8 cellular contexts compared by ENCODE assay signal in the genomic region with DNA sequence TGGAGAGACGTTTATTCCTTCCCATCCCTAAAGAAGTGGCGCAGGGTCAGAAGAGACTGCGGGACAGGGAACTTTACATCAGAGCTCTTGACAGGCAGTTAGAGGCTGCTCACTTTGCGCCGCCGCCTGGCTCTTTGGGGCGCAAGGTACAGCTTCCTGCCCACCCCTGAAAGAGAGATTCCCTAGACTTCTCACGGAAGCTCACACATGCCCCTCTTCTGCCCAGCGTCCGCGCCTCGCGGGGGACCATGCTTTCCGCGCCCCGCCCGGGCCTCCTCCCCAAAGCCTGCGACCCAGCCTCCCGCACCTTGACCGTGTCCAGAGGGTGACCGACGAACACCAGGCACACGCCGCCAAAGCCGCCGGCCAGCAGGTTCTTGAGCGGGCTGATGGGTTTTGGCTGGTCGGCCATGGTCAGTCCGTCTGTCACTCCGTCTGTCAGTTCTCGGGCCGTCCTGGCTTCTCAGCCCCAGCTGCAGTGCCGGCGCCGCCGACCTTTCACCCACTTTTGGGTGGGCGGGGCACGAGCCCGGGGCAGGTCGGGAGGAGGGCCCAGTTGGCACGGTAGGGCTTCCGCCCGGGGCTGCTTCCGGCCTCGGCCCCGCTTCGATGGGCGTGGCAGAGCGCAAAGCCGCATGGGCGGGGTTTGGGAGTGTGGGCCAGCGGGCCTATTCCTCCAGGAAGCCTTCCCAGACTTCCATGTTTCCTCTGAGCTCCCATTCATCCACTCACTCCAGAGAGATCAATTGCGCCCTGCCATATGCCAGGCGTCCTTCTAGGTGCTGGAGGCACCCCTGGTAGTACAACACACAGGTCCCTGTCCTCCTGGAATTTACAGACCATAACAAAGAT. TPM values are rescaled to one million over a fixed set of nuclear protein-coding genes. Genes with fewer than 3 reads are reported as not detected.
DNase-seq lines count a peak whose midpoint lies in the region; ATAC-seq, FAIRE-seq and TF ChIP-seq lines count a peak whose summit lies in the region.

Gene SLC25A20, minus strand, starts transcription at position 500 of the 852 bp plus-strand sequence. Its CDS starts 88 bp downstream, at position 412.

- H3K27me3 Mint-ChIP-seq in activated T-helper 1 cell treated with anti-CD3 and anti-CD28 coated beads, Interleukin-12 subunit alpha, Interleukin-12 subunit beta, Interleukin-2, Interleukin-4 antibody, amounts not matched to agents 30 ng/mL and 10 ng/mL and 1 ng/mL, durations not matched to agents 14 hours and 24 hours and 36 hours (ENCODE audit: insufficient read depth) = no peaks in the 10 kb centered on the region
- H3K27me3 Mint-ChIP-seq in naive thymus-derived CD8-positive, alpha-beta T cell = no peaks in the 10 kb centered on the region
- no peaks in the 10 kb centered on the region for H3K27me3 Mint-ChIP-seq in stimulated activated naive B cell treated with anti-CD40 and anti-IgM and Interleukin-4, amounts not matched to agents 10 μg/mL and 1 μg/mL and 100 μg/mL, for 72 hours

- peak within 1 kb of the TSS; percentile 95 for H3K27ac Mint-ChIP-seq in activated T-helper 1 cell treated with anti-CD3 and anti-CD28 coated beads, Interleukin-12 subunit alpha, Interleukin-12 subunit beta, Interleukin-2, Interleukin-4 antibody, amounts not matched to agents 30 ng/mL and 10 ng/mL and 1 ng/mL, durations not matched to agents 14 hours and 24 hours and 36 hours
- H3K27ac Mint-ChIP-seq in naive thymus-derived CD8-positive, alpha-beta T cell = peak within 1 kb of the TSS; percentile 83 to 97 (median 95)
- peak within 1 kb of the TSS; percentile 96 for H3K27ac Mint-ChIP-seq in stimulated activated naive B cell treated with anti-CD40 and anti-IgM and Interleukin-4, amounts not matched to agents 10 μg/mL and 1 μg/mL and 100 μg/mL, for 72 hours

- intact Hi-C loops in activated T-helper 1 cell treated with anti-CD3 and anti-CD28 coated beads, Interleukin-12 subunit alpha, Interleukin-12 subunit beta, Interleukin-2, Interleukin-4 antibody, amounts not matched to agents 30 ng/mL and 10 ng/mL and 1 ng/mL, durations not matched to agents 14 hours and 24 hours and 36 hours (cut with micrococcal nuclease) = loop anchor here (1.0 to 10.0 kb wide), 6 partner anchors 20 to 424 kb away; partner anchors contain the start of genes ARIH2, IP6K2, PRKAR2A and WDR6

- peak within 1 kb of the TSS; percentile 82 for H3K4me3 ChIP-seq in fibroblast of mammary gland (ENCODE audit: control insufficient read depth, low read depth, low read length)

- peaks cover 29% of the 10 kb centered on the region for H3K4me1 Mint-ChIP-seq in activated T-helper 1 cell treated with anti-CD3 and anti-CD28 coated beads, Interleukin-12 subunit alpha, Interleukin-12 subunit beta, Interleukin-2, Interleukin-4 antibody, amounts not matched to agents 30 ng/mL and 10 ng/mL and 1 ng/mL, durations not matched to agents 14 hours and 24 hours and 36 hours (ENCODE audit: low read depth)
- peaks cover 16 to 59% (median 47%) of the 10 kb centered on the region in 4 donors for H3K4me1 Mint-ChIP-seq in naive thymus-derived CD8-positive, alpha-beta T cell
- peaks cover 19 to 37% of the 10 kb centered on the region in 2 donors for H3K4me1 Mint-ChIP-seq in stimulated activated naive B cell treated with anti-CD40 and anti-IgM and Interleukin-4, amounts not matched to agents 10 μg/mL and 1 μg/mL and 100 μg/mL, for 72 hours

- peak within 1 kb of the TSS; percentile 94 for H3K4me3 Mint-ChIP-seq in activated T-helper 1 cell treated with anti-CD3 and anti-CD28 coated beads, Interleukin-12 subunit alpha, Interleukin-12 subunit beta, Interleukin-2, Interleukin-4 antibody, amounts not matched to agents 30 ng/mL and 10 ng/mL and 1 ng/mL, durations not matched to agents 14 hours and 24 hours and 36 hours
- H3K4me3 Mint-ChIP-seq in naive thymus-derived CD8-positive, alpha-beta T cell = peak within 1 kb of the TSS; percentile 92 to 97 (median 95)
- H3K4me3 Mint-ChIP-seq in stimulated activated naive B cell treated with anti-CD40 and anti-IgM and Interleukin-4, amounts not matched to agents 10 μg/mL and 1 μg/mL and 100 μg/mL, for 72 hours = peak within 1 kb of the TSS; percentile 96 to 99

- H3K9me3 Mint-ChIP-seq in activated T-helper 1 cell treated with anti-CD3 and anti-CD28 coated beads, Interleukin-12 subunit alpha, Interleukin-12 subunit beta, Interleukin-2, Interleukin-4 antibody, amounts not matched to agents 30 ng/mL and 10 ng/mL and 1 ng/mL, durations not matched to agents 14 hours and 24 hours and 36 hours = no peaks in the 10 kb centered on the region
- no peaks in the 10 kb centered on the region for H3K9me3 Mint-ChIP-seq in naive thymus-derived CD8-positive, alpha-beta T cell
- no peaks in the 10 kb centered on the region for H3K9me3 Mint-ChIP-seq in stimulated activated naive B cell treated with anti-CD40 and anti-IgM and Interleukin-4, amounts not matched to agents 10 μg/mL and 1 μg/mL and 100 μg/mL, for 72 hours

- POLR2A ChIA-PET in naive thymus-derived CD8-positive, alpha-beta T cell (lab: Charles Lee) = interaction anchor here (0.6 to 3.7 kb wide), 11 partner anchors 8 to 572 kb away, joined by 3 to 50 read pairs (median 5); partner anchors contain the start of genes ARIH2, IP6K2 and PRKAR2A

- peak; percentile 28 for FAIRE-seq in RCC 7860 (lab: Jason Lieb, UNC)

- TF ChIP-seq CTCF in fibroblast of mammary gland (conservative IDR thresholded peaks at IDR 0.05; ENCODE audit: control insufficient read depth, insufficient read depth, low read depth, low read length) = no peak

- H3K36me3 Mint-ChIP-seq in activated T-helper 1 cell treated with anti-CD3 and anti-CD28 coated beads, Interleukin-12 subunit alpha, Interleukin-12 subunit beta, Interleukin-2, Interleukin-4 antibody, amounts not matched to agents 30 ng/mL and 10 ng/mL and 1 ng/mL, durations not matched to agents 14 hours and 24 hours and 36 hours (ENCODE audit: low read depth) = peaks cover 4% of the 10 kb centered on the region
- no peaks in the 10 kb centered on the region for H3K36me3 Mint-ChIP-seq in naive thymus-derived CD8-positive, alpha-beta T cell
- peaks cover 3 to 5% of the 10 kb centered on the region in 2 donors for H3K36me3 Mint-ChIP-seq in stimulated activated naive B cell treated with anti-CD40 and anti-IgM and Interleukin-4, amounts not matched to agents 10 μg/mL and 1 μg/mL and 100 μg/mL, for 72 hours

- DNase-seq in D341Med (ENCODE audit: low spot score) (peak; percentile 97), HUDEP-2 (lab: John Stamatoyannopoulos, UW; ENCODE audit: unreplicated experiment in 76 of 76) (peak in 74 of 76 experiments; percentile 49 to 96 (median 90)), RCC 7860 (ENCODE audit: low spot score) (peak; percentile 65), fibroblast of mammary gland (ENCODE audit: low read depth) (peak; percentile 80)
- DNase-seq in activated T-helper 1 cell treated with anti-CD3 and anti-CD28 coated beads, Interleukin-12 subunit alpha, Interleukin-12 subunit beta, Interleukin-2, Interleukin-4 antibody, amounts not matched to agents 30 ng/mL and 10 ng/mL and 1 ng/mL, durations not matched to agents 14 hours and 24 hours and 36 hours (ENCODE audit: low spot score) = peak; percentile 92
- peak; percentile 79 to 92 (median 86) for DNase-seq in naive thymus-derived CD8-positive, alpha-beta T cell
- peak; percentile 90 for DNase-seq in stimulated activated naive B cell treated with anti-CD40 and anti-IgM and Interleukin-4, amounts not matched to agents 10 μg/mL and 1 μg/mL and 100 μg/mL, for 72 hours

- ATAC-seq in GM21367 (IDR thresholded peaks at IDR 0.05; ENCODE audit: unreplicated experiment) = peak; percentile 69
- ATAC-seq in naive thymus-derived CD8-positive, alpha-beta T cell = peak; percentile 94
- peak; percentile 97 to 98 for ATAC-seq in stimulated activated naive B cell treated with anti-CD40 and anti-IgM and Interleukin-4, amounts not matched to agents 10 μg/mL and 1 μg/mL and 100 μg/mL, for 72 hours (replicated peaks)

RNA-seq across cellular contexts. Expression of gene SLC25A20, which starts in this region (rescaled TPM):
- 15.9 and 17.4 TPM in 2 replicates for total RNA-seq in activated T-helper 1 cell treated with anti-CD3 and anti-CD28 coated beads, Interleukin-12 subunit alpha, Interleukin-12 subunit beta, Interleukin-2, Interleukin-4 antibody, amounts not matched to agents 30 ng/mL and 10 ng/mL and 1 ng/mL, durations not matched to agents 14 hours and 24 hours and 36 hours
- 10 to 100 TPM; 10.5 to 12.5 TPM for total RNA-seq in naive thymus-derived CD8-positive, alpha-beta T cell
- polyA plus RNA-seq in naive thymus-derived CD8-positive, alpha-beta T cell = 10 to 100 TPM; 13.7 to 44.6 (median 19.4) TPM

Comparison
In these comparisons a context has a peak if more than half of its experiments do, and no peak if none do; other contexts are left out.
1. Peak in every context shown above with its lines: DNase-seq, ATAC-seq and H3K4me3 ChIP-seq.